11 cellular contexts compared by ENCODE assay signal in the genomic region with DNA sequence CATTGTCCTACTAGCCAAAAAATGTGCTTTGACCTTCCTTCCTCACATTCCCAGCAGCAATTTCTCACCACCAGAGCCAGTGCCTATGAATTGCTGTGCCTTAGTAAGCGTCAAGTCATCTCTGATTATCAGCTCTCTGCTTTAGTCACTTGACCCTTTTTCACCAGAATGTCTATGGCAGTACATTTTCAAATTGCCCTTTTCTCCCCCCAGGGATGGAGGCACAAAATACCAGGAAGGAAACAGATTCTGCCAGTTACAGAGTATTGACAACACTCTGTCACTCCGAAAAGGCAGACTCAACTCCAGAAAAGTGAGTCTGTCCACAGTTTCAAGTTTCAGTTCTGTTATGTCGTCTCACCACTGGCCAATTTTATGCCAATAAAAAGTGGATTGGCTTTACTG.
DNase-seq lines count a peak whose midpoint lies in the region; ATAC-seq and TF ChIP-seq lines count a peak whose summit lies in the region.
"Had no signal": no experiment of that assay in that cellular context is flagged by ENCODE, and none has a peak within 500 bp of the region (broad histone marks: within the 10 kb centered on the region; RNA-seq: fewer than 3 reads in every experiment).

No MANE protein-coding gene starts in this region.

- peak overlapping the region; percentile 64 for H3K4me2 ChIP-seq in BLaER1
- no peak overlapping the region for H3K4me2 ChIP-seq in mesendoderm (ENCODE audit: low read length)

- no peak overlapping the region for H4K5ac ChIP-seq in mesendoderm (ENCODE audit: low read length)

- no peak overlapping the region for H3K27ac Mint-ChIP-seq in activated T-cell treated with anti-CD3 and anti-CD28 coated beads, Interleukin-2, amount 50 U/mL, for 72 hours
- H3K27ac Mint-ChIP-seq: CD4-positive, alpha-beta T cell had no signal

- no peak overlapping the region for H2BK120ac ChIP-seq in mesendoderm (ENCODE audit: low read depth, low read length)

- no peaks in the 10 kb centered on the region for H3K79me1 ChIP-seq in mesendoderm (ENCODE audit: low read length)

- H3K36me3 ChIP-seq in BLaER1 (no peaks in the 10 kb centered on the region), Peyer's patch (no peaks in the 10 kb centered on the region), mesendoderm (ENCODE audit: control insufficient read depth, insufficient read depth, low read length) (no peaks in the 10 kb centered on the region)

- no peak for TF ChIP-seq CTCF in Peyer's patch (IDR thresholded peaks at IDR 0.05)

- no peaks in the 10 kb centered on the region for H4K20me1 ChIP-seq in BLaER1

- H3K4me3 ChIP-seq in BLaER1 = no peak overlapping the region
- no peak overlapping the region for H3K4me3 ChIP-seq in Peyer's patch
- H3K4me3 ChIP-seq in mesendoderm (ENCODE audit: low read length) = no peak overlapping the region

- no peak for TF ChIP-seq POLR2A in Peyer's patch (IDR thresholded peaks at IDR 0.05)

- H3K4me3 Mint-ChIP-seq in activated T-cell treated with anti-CD3 and anti-CD28 coated beads, Interleukin-2, amount 50 U/mL, for 72 hours = peak overlapping the region; percentile 23 to 43
- H3K4me3 Mint-ChIP-seq: CD4-positive, alpha-beta T cell had no signal

- H3K9me3 Mint-ChIP-seq in activated T-cell treated with anti-CD3 and anti-CD28 coated beads, Interleukin-2, amount 50 U/mL, for 72 hours = peaks cover 0 to 4% of the 10 kb centered on the region in 2 donors

- DNase-seq in activated T-cell treated with anti-CD3 and anti-CD28 coated beads, Interleukin-2, amount 50 U/mL, for 72 hours = peak in 1 of 2 donors; percentile 61
- DNase-seq in NCI-H510A treated with DMSO at 0.1 percent for 48 hours (lab: John Stamatoyannopoulos, UW) (no peak), Peyer's patch (no peak), NCI-H524 (lab: John Stamatoyannopoulos, UW) (no peak), mesendoderm (no peak)
- DNase-seq: activated effector memory CD4-positive, alpha-beta T cell treated with Interleukin-2 at 50 U/mL for 16 hours; CD4-positive, alpha-beta T cell; NCI-H446 had no signal

- H3K9me3 ChIP-seq in BLaER1 = peaks cover 6% of the 10 kb centered on the region; the same call in 1 of the 2 replicates
- H3K9me3 ChIP-seq in Peyer's patch = no peaks in the 10 kb centered on the region

- H3K79me2 ChIP-seq in mesendoderm (ENCODE audit: control insufficient read depth, insufficient read depth, low read length) = no peaks in the 10 kb centered on the region

- no peak overlapping the region for H3K4ac ChIP-seq in mesendoderm (ENCODE audit: low read depth, low read length)

- no peaks in the 10 kb centered on the region for H3K27me3 ChIP-seq in BLaER1
- H3K27me3 ChIP-seq in Peyer's patch = no peaks in the 10 kb centered on the region
- H3K27me3 ChIP-seq in mesendoderm (ENCODE audit: insufficient read depth, low read length, poor library complexity) = no peaks in the 10 kb centered on the region

- no peak overlapping the region for H3K23ac ChIP-seq in mesendoderm (ENCODE audit: low read length)

- peak overlapping the region; percentile 25; the same call in 1 of the 2 replicates for H3K9ac ChIP-seq in BLaER1
- no peak overlapping the region for H3K9ac ChIP-seq in mesendoderm (ENCODE audit: low read length)

- peak; percentile 73 for ATAC-seq in GM18909 (IDR thresholded peaks at IDR 0.05; ENCODE audit: poor library complexity, unreplicated experiment)
- ATAC-seq in HG03135 (IDR thresholded peaks at IDR 0.05; ENCODE audit: unreplicated experiment) = peak; percentile 76
- peak; percentile 86 to 87 for ATAC-seq in activated T-cell treated with anti-CD3 and anti-CD28 coated beads, Interleukin-2, amount 50 U/mL, for 72 hours (replicated peaks in 1 of 2)

- no peak overlapping the region for H2BK5ac ChIP-seq in mesendoderm (ENCODE audit: low read length)

- peaks cover 20% of the 10 kb centered on the region for H3K4me1 Mint-ChIP-seq in activated T-cell treated with anti-CD3 and anti-CD28 coated beads, Interleukin-2, amount 50 U/mL, for 72 hours (ENCODE audit: low read depth)

- H3K27ac ChIP-seq in BLaER1 = peak overlapping the region; percentile 47; the same call in 1 of the 2 replicates
- no peak overlapping the region for H3K27ac ChIP-seq in Peyer's patch
- H3K27ac ChIP-seq in mesendoderm (ENCODE audit: low read depth, low read length) = no peak overlapping the region

- no peak overlapping the region for H2BK15ac ChIP-seq in mesendoderm (replicated peaks; ENCODE audit: low read depth)

- no CpG with 5 or more reads among the region's 3 CpGs for WGBS in mesendoderm (ENCODE audit: extremely low coverage, insufficient coverage, low lambda C conversion rate)

- H3K36me3 Mint-ChIP-seq in activated T-cell treated with anti-CD3 and anti-CD28 coated beads, Interleukin-2, amount 50 U/mL, for 72 hours (ENCODE audit: insufficient read depth in 2 of 2) = peaks cover 3 to 10% of the 10 kb centered on the region in 2 donors

- H3K56ac ChIP-seq in mesendoderm (ENCODE audit: low read length) = no peak overlapping the region

- no peak overlapping the region for H4K8ac ChIP-seq in mesendoderm (ENCODE audit: low read depth, low read length)

- no peak overlapping the region for H3K18ac ChIP-seq in mesendoderm (ENCODE audit: low read length)

- H3K4me1 ChIP-seq in BLaER1 (peaks cover 16% of the 10 kb centered on the region), Peyer's patch (no peaks in the 10 kb centered on the region), mesendoderm (ENCODE audit: control insufficient read depth, low read depth, low read length) (no peaks in the 10 kb centered on the region)

- H3K27me3 Mint-ChIP-seq in activated T-cell treated with anti-CD3 and anti-CD28 coated beads, Interleukin-2, amount 50 U/mL, for 72 hours (ENCODE audit: low read depth) = peaks cover 48% of the 10 kb centered on the region

- H2AK5ac ChIP-seq in mesendoderm (ENCODE audit: low read length) = no peak overlapping the region
